8 cellular contexts compared by ENCODE assay signal in genomic region chr10:63466168-63466935, GRCh38. TPM values are rescaled to one million over a fixed set of nuclear protein-coding genes. Genes with fewer than 3 reads are reported as not detected.
DNase-seq lines count a peak whose midpoint lies in the region; ATAC-seq and TF ChIP-seq lines count a peak whose summit lies in the region.

No MANE protein-coding gene starts in this region.

- H3K36me3 Mint-ChIP-seq in activated CD4-positive, alpha-beta memory T cell treated with anti-CD3 and anti-CD28 coated beads for 36 hours: no peaks in the 10 kb centered on the region

- H3K4me3 ChIP-seq in mucosa of descending colon: peak overlapping the region; percentile 82

- H3K27me3 Mint-ChIP-seq in activated CD4-positive, alpha-beta memory T cell treated with anti-CD3 and anti-CD28 coated beads for 36 hours: no peaks in the 10 kb centered on the region
- H3K27me3 Mint-ChIP-seq in stimulated activated naive CD8-positive, alpha-beta T cell treated with anti-CD3 and anti-CD28 coated beads, Interleukin-15, amount 100 ng/mL, for 72 hours: no peaks in the 10 kb centered on the region

- peaks cover 8% of the 10 kb centered on the region for H3K4me1 ChIP-seq in mucosa of descending colon (ENCODE audit: low read depth)

- peak overlapping the region; percentile 72 for H3K27ac ChIP-seq in 22Rv1

- peak overlapping the region; percentile 18 for H3K27ac Mint-ChIP-seq in activated CD4-positive, alpha-beta memory T cell treated with anti-CD3 and anti-CD28 coated beads for 36 hours
- peak overlapping the region; percentile 28 to 69 for H3K27ac Mint-ChIP-seq in stimulated activated naive CD8-positive, alpha-beta T cell treated with anti-CD3 and anti-CD28 coated beads, Interleukin-15, amount 100 ng/mL, for 72 hours

- ATAC-seq in HG02870 (IDR thresholded peaks at IDR 0.05; ENCODE audit: unreplicated experiment) (peak; percentile 21), mucosa of descending colon (peak; percentile 64)
- peak; percentile 65 for ATAC-seq in stimulated activated naive CD8-positive, alpha-beta T cell treated with anti-CD3 and anti-CD28 coated beads, Interleukin-15, amount 100 ng/mL, for 72 hours

- no peak; the same call in 1 of the 2 replicates for TF ChIP-seq CTCF in 22Rv1 (IDR thresholded peaks at IDR 0.05)
- TF ChIP-seq CTCF in GM13976 (IDR thresholded peaks at IDR 0.05; ENCODE audit: borderline replicate concordance, control extremely low read depth, extremely low read depth, insufficient read depth, missing control alignments): no peak
- no peak for TF ChIP-seq CTCF in mucosa of descending colon (IDR thresholded peaks at IDR 0.05)

- intact Hi-C loops in activated CD4-positive, alpha-beta memory T cell treated with anti-CD3 and anti-CD28 coated beads for 36 hours (cut with micrococcal nuclease): loop anchor here (2.0 to 5.0 kb wide), 2 partner anchors 198 to 239 kb away; no protein-coding TSS in a partner anchor
- intact Hi-C loops in mucosa of descending colon (cut with DNase I, micrococcal nuclease): loop anchor here in 1 of 2 donors (10.0 kb wide), 1 partner anchor 158 kb away; no protein-coding TSS in a partner anchor

- DNase-seq in GM13976 (ENCODE audit: low spot score): peak; percentile 42
- peak; percentile 26 for DNase-seq in NCI-H2107 (lab: John Stamatoyannopoulos, UW)
- peak; percentile 47 for DNase-seq in activated CD4-positive, alpha-beta memory T cell treated with anti-CD3 and anti-CD28 coated beads for 36 hours
- peak; percentile 78 to 86 for DNase-seq in erythroblast (lab: John Stamatoyannopoulos, UW)
- peak in 1 of 3 donors; percentile 71 for DNase-seq in mucosa of descending colon
- peak; percentile 26 to 29 for DNase-seq in stimulated activated naive CD8-positive, alpha-beta T cell treated with anti-CD3 and anti-CD28 coated beads, Interleukin-15, amount 100 ng/mL, for 72 hours

- peaks cover 21% of the 10 kb centered on the region for H3K4me1 Mint-ChIP-seq in activated CD4-positive, alpha-beta memory T cell treated with anti-CD3 and anti-CD28 coated beads for 36 hours (ENCODE audit: low read depth)
- peaks cover 17% of the 10 kb centered on the region for H3K4me1 Mint-ChIP-seq in stimulated activated naive CD8-positive, alpha-beta T cell treated with anti-CD3 and anti-CD28 coated beads, Interleukin-15, amount 100 ng/mL, for 72 hours

- no peaks in the 10 kb centered on the region for H3K9me3 ChIP-seq in mucosa of descending colon

- H3K36me3 ChIP-seq in mucosa of descending colon (ENCODE audit: low read depth): no peaks in the 10 kb centered on the region

- H3K4me3 Mint-ChIP-seq in activated CD4-positive, alpha-beta memory T cell treated with anti-CD3 and anti-CD28 coated beads for 36 hours: peak overlapping the region; percentile 91
- H3K4me3 Mint-ChIP-seq in stimulated activated naive CD8-positive, alpha-beta T cell treated with anti-CD3 and anti-CD28 coated beads, Interleukin-15, amount 100 ng/mL, for 72 hours: peak overlapping the region; percentile 95 to 98

- H3K9me3 Mint-ChIP-seq in activated CD4-positive, alpha-beta memory T cell treated with anti-CD3 and anti-CD28 coated beads for 36 hours: no peaks in the 10 kb centered on the region
- no peaks in the 10 kb centered on the region for H3K9me3 Mint-ChIP-seq in stimulated activated naive CD8-positive, alpha-beta T cell treated with anti-CD3 and anti-CD28 coated beads, Interleukin-15, amount 100 ng/mL, for 72 hours

- TF ChIP-seq POLR2A in erythroblast (IDR thresholded peaks at IDR 0.05; ENCODE audit: low read length): no peak

- CTCF ChIA-PET in activated CD4-positive, alpha-beta memory T cell treated with anti-CD3 and anti-CD28 coated beads for 36 hours (lab: Charles Lee): interaction anchor here (0.7 to 3.0 kb wide), 5 partner anchors 134 to 300 kb away, joined by 3 to 12 read pairs (median 5); no protein-coding TSS in a partner anchor

- POLR2A ChIA-PET in activated CD4-positive, alpha-beta memory T cell treated with anti-CD3 and anti-CD28 coated beads for 36 hours (lab: Charles Lee): no interaction called here

- in situ Hi-C loops in GM13976 (cut with MboI; ENCODE audit: low sequenced_read_pairs, unreplicated experiment): no loop called here

RNA-seq across cellular contexts. Expression of gene JMJD1C, which starts 0.6 kb away (rescaled TPM):
- 10 to 100 TPM; 42.6 to 47.3 TPM for total RNA-seq in activated CD4-positive, alpha-beta memory T cell treated with anti-CD3 and anti-CD28 coated beads for 36 hours
- total RNA-seq in mucosa of descending colon: 10 to 100 TPM; 54.1 to 83.8 (median 82.1) TPM

RNA-seq across cellular contexts. Expression of gene REEP3, which starts 54.8 kb away (rescaled TPM):
- total RNA-seq in activated CD4-positive, alpha-beta memory T cell treated with anti-CD3 and anti-CD28 coated beads for 36 hours: 10 to 100 TPM; 19.5 to 20.7 TPM
- 10 to 100 TPM; 42.1 to 61.2 (median 43.4) TPM for total RNA-seq in mucosa of descending colon
